ENCODE assay signal across 8 cellular contexts in the genomic region with DNA sequence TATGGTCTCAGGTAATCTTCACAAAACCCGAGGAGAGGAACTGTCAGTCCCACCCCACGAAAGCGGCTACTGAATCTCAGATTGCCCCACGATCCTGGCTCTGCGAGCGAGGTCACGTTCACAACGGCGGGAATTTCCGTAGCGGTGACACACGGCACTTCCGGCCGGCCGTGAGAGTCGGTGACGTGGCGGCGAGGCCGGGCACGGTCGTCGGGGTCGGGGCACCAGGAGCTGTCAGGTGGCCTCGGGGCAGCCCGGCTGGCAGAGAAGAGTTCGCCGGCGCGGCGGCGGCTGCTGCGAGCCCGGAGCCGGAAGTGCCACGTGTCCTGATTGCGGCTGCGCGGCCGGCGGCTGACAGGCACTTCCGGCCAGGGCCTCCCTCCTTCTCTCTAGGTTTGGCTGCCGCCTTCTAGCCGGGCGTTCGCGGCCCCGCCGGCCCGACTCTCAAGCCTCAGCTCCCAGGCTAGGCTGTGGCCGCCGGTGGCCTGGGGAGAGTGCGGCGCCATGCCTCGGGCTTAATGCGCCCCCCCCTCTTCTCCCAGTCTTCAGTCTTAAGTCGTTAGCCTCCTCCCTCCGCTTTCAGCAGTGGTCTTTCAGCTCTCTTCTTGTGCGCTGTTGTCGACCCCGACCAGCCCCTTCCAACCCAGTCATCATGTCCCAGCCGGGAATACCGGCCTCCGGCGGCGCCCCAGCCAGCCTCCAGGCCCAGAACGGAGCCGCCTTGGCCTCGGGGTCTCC. TPM values are rescaled to one million over a fixed set of nuclear protein-coding genes. Genes with fewer than 3 reads are reported as not detected.
DNase-seq lines count a peak whose midpoint lies in the region; ATAC-seq, FAIRE-seq and TF ChIP-seq lines count a peak whose summit lies in the region.

A gene (plus strand): TSS at position 361 of the 738 bp plus-strand sequence. CDS start 292 bp downstream, at position 653.

- H3K36me3 Mint-ChIP-seq in type B pancreatic cell: peaks cover 8% of the 10 kb centered on the region

- H3K27me3 Mint-ChIP-seq in type B pancreatic cell: no peaks in the 10 kb centered on the region

- 0 to 1% (median 0%) methylated on average over 20 to 69 of the region's 69 CpGs for WGBS in adrenal gland, 4 donors
- WGBS in heart left ventricle, 4 donors: 0% methylated on average over 26 to 69 of the region's 69 CpGs

- H3K9me3 ChIP-seq in adrenal gland (replicated peaks in 1 of 3) (no peaks in the 10 kb centered on the region), heart left ventricle (no peaks in the 10 kb centered on the region)

- H3K4me1 ChIP-seq in adrenal gland (replicated peaks in 1 of 2) (peaks cover 12 to 50% of the 10 kb centered on the region in 2 donors), heart left ventricle (peaks cover 0 to 53% (median 27%) of the 10 kb centered on the region in 12 donors)

- H3K27me3 ChIP-seq in adrenal gland (no peaks in the 10 kb centered on the region), heart left ventricle (no peaks in the 10 kb centered on the region)

- peak; percentile 83 for ATAC-seq in HG02759 (IDR thresholded peaks at IDR 0.05; ENCODE audit: unreplicated experiment)
- peak; percentile 79 to 96 (median 96) for ATAC-seq in heart left ventricle

- TF ChIP-seq CTCF in adrenal gland (IDR thresholded peaks at IDR 0.05) (no peak), heart left ventricle (IDR thresholded peaks at IDR 0.05) (no peak), type B pancreatic cell (conservative IDR thresholded peaks at IDR 0.05) (no peak)

- peak within 1 kb of the TSS; percentile 99 for H3K27ac Mint-ChIP-seq in type B pancreatic cell

- H3K4me1 Mint-ChIP-seq in type B pancreatic cell (ENCODE audit: unreplicated experiment): peaks cover 6% of the 10 kb centered on the region

- H3K27ac ChIP-seq in adrenal gland (peak within 1 kb of the TSS; percentile 63 to 98 (median 95)), heart left ventricle (peak within 1 kb of the TSS; percentile 89 to 99 (median 94))

- no peaks in the 10 kb centered on the region for H3K9me3 Mint-ChIP-seq in type B pancreatic cell

- peak within 1 kb of the TSS; percentile 95 for H3K4me3 Mint-ChIP-seq in type B pancreatic cell

- peak; percentile 91 for TF ChIP-seq POLR2A in GM12891 (IDR thresholded peaks at IDR 0.05; ENCODE audit: low read depth, low read length)
- TF ChIP-seq POLR2A in adrenal gland (IDR thresholded peaks at IDR 0.05): peak; percentile 62 to 85
- peak in 1 of 2 donors; percentile 84 for TF ChIP-seq POLR2A in heart left ventricle (IDR thresholded peaks at IDR 0.05)

- H3K4me3 ChIP-seq in adrenal gland (peak within 1 kb of the TSS; percentile 74 to 90 (median 76)), heart left ventricle (peak within 1 kb of the TSS; percentile 77 to 99 (median 90))

- H3K36me3 ChIP-seq in adrenal gland (replicated peaks in 1 of 2) (no peaks in the 10 kb centered on the region), heart left ventricle (no peaks in the 10 kb centered on the region)

- FAIRE-seq in GM12891 (lab: Jason Lieb, UNC): peak; percentile 96

- intact Hi-C loops in adrenal gland (cut with DNase I): no loop called here
- intact Hi-C loops in heart left ventricle (cut with DNase I): loop anchor here in 3 of 10 donors (1.0 to 5.0 kb wide), 2 partner anchors 16 to 121 kb away; a partner anchor contains a TSS
- intact Hi-C loops in posterior cingulate gyrus (cut with DNase I): loop anchor here (1.0 kb wide), 1 partner anchor 16 kb away; a partner anchor contains a TSS

- DNase-seq in GM12891 (ENCODE audit: insufficient read length, low spot score) (peak; percentile 91), NCI-H1436 (lab: John Stamatoyannopoulos, UW) (peak; percentile 59), T-helper 1 cell (peak; percentile 84 to 96 (median 91)), adrenal gland (peak; percentile 91 to 96 (median 94)), heart left ventricle (peak; percentile 90 to 95 (median 93)), posterior cingulate gyrus (peak; percentile 69 to 97 (median 82)), type B pancreatic cell (ENCODE audit: extremely low spot score, unreplicated experiment) (peak; percentile 92)

TF ChIP-seq in GM12891, 5 proteins besides CTCF, POLR2A, EP300 and RAD21:
- TF ChIP-seq SPI1 (IDR thresholded peaks at IDR 0.05; ENCODE audit: low read depth, low read length) (peak; percentile 39), PAX5 (IDR thresholded peaks at IDR 0.05; ENCODE audit: insufficient read depth, low read length, severe bottlenecking) (peak; percentile 15), TAF1 (IDR thresholded peaks at IDR 0.05; ENCODE audit: low read depth, low read length) (peak; percentile 58), POU2F2 (IDR thresholded peaks at IDR 0.05; ENCODE audit: low read depth, low read length) (peak; percentile 18; the same call in 1 of the 2 replicates), POLR2AphosphoS5 (IDR thresholded peaks at IDR 0.05; ENCODE audit: low read depth, low read length) (peak; percentile 91)
TF ChIP-seq in GM12891: peak in this region for 5.

RNA-seq across cellular contexts. Expression of the gene that starts here (rescaled TPM):
- polyA plus RNA-seq in GM12891 (2012; ENCODE audit: low read depth, missing spikeins): 11.5 TPM
- 10 to 100 TPM; 14.7 to 67.8 (median 27.6) TPM for total RNA-seq in adrenal gland
- polyA plus RNA-seq in adrenal gland: 10 to 100 TPM in 1 of 3 donors, 1 to 10 TPM in 2; 2.3 to 61.9 (median 3.8) TPM
- total RNA-seq in heart left ventricle: 10 to 100 TPM in 3 of 9 donors, 1 to 10 TPM in 6; 6.7 to 15.7 (median 8.6) TPM
- polyA plus RNA-seq in heart left ventricle: 1 to 10 TPM; 2.2 to 8.1 TPM
- total RNA-seq in type B pancreatic cell (ENCODE audit: low replicate concordance): 27.5 and 37.2 TPM in 2 replicates

Comparison
In these comparisons a context has a peak if more than half of its experiments do, and no peak if none do; other contexts are left out.
1. Peak in every context shown above with its lines: DNase-seq, ATAC-seq, H3K4me3 ChIP-seq and H3K27ac ChIP-seq.